Comparison of ENCODE assay signal across 23 cellular contexts in the genomic region with DNA sequence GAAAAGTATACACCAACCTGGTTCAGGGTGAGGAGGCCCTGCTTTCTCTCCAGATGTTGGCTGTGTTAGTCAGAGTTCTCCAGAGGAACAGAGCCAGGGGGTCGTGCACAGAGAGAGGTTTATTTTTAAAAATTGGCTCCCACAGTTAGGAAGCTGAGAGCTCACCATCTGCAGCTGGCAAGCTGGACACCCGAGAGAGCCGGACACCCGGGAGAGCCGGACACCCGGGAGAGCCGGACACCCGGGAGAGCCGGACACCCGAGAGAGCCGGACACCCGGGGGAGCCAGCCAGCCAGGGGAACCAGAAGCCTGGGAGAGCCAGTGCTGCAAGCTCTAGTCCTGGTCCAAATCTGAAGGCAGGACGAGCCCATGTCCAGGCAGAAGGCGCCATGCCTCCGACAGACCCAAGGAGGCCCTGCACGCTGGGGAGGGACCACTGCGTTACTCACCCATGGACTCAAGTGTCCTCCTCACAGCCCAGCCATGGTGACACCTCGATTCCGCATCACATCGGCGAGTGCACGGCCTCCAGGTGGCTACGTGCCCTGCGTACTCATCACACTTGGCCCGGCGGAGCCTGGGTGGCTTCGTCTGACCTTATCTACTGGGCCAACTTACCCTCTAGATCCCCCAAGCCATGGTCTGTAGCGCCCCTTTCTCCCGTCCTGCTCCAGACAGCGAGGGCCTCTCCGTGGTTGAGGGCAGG.
DNase-seq lines count a peak whose midpoint lies in the region; ATAC-seq and TF ChIP-seq lines count a peak whose summit lies in the region.
"Had no signal": no experiment of that assay in that cellular context is flagged by ENCODE, and none has a peak within 500 bp of the region (broad histone marks: within the 10 kb centered on the region; RNA-seq: fewer than 3 reads in every experiment).

No MANE protein-coding gene starts in this region.

- H3K4me2 ChIP-seq in Loucy (ENCODE audit: low read depth, low read length, poor library complexity, severe bottlenecking): peak overlapping the region; percentile 38
- H3K4me2 ChIP-seq: PC-9 had no signal

- POLR2A ChIA-PET in activated CD4-positive, alpha-beta memory T cell treated with anti-CD3 and anti-CD28 coated beads, Interleukin-2, amount 10 ng/mL, durations not matched to agents 7 days and 5 days (lab: Charles Lee): no interaction called here
- POLR2A ChIA-PET in activated CD4-positive, alpha-beta memory T cell treated with anti-CD3 and anti-CD28 coated beads for 36 hours (lab: Charles Lee): no interaction called here

- H3K27me3 ChIP-seq in Loucy (ENCODE audit: insufficient read depth, low read length, poor library complexity, severe bottlenecking) (no peaks in the 10 kb centered on the region), upper lobe of right lung (peaks cover 52% of the 10 kb centered on the region)

- H4K20me1 ChIP-seq in Loucy (ENCODE audit: insufficient read depth, low read length, poor library complexity, severe bottlenecking): no peaks in the 10 kb centered on the region

- H3K9me2 ChIP-seq in Loucy (replicated peaks; ENCODE audit: low read depth, low read length): no peaks in the 10 kb centered on the region

- no peaks in the 10 kb centered on the region for H3F3A ChIP-seq in Loucy (ENCODE audit: low read depth)

- H3K36me3 Mint-ChIP-seq in activated CD4-positive, alpha-beta memory T cell treated with anti-CD3 and anti-CD28 coated beads, Interleukin-2, amount 10 ng/mL, durations not matched to agents 7 days and 5 days (ENCODE audit: low read depth): no peaks in the 10 kb centered on the region
- no peaks in the 10 kb centered on the region for H3K36me3 Mint-ChIP-seq in activated CD4-positive, alpha-beta memory T cell treated with anti-CD3 and anti-CD28 coated beads for 36 hours
- H3K36me3 Mint-ChIP-seq: CD14-positive monocyte had no signal

- H3K27ac ChIP-seq in upper lobe of right lung: no peak overlapping the region
- H3K27ac ChIP-seq in coronary artery: no peak overlapping the region
- H3K27ac ChIP-seq: PC-9, SK-N-MC had no signal

- peaks cover 9% of the 10 kb centered on the region for H3K4me1 ChIP-seq in Loucy (ENCODE audit: insufficient read depth, low read length, poor library complexity, severe bottlenecking)
- H3K4me1 ChIP-seq in upper lobe of right lung: no peaks in the 10 kb centered on the region

- intact Hi-C loops in activated CD4-positive, alpha-beta memory T cell treated with anti-CD3 and anti-CD28 coated beads for 36 hours (cut with micrococcal nuclease): no loop called here
- intact Hi-C loops in upper lobe of right lung (cut with DNase I): no loop called here

- H3K36me3 ChIP-seq in Loucy (ENCODE audit: insufficient read depth, low read length) (no peaks in the 10 kb centered on the region), upper lobe of right lung (no peaks in the 10 kb centered on the region)
- H3K36me3 ChIP-seq: MG63 had no signal

- H3K4me1 Mint-ChIP-seq in activated CD4-positive, alpha-beta memory T cell treated with anti-CD3 and anti-CD28 coated beads, Interleukin-2, amount 10 ng/mL, durations not matched to agents 7 days and 5 days: peaks cover 8% of the 10 kb centered on the region
- peaks cover 13% of the 10 kb centered on the region for H3K4me1 Mint-ChIP-seq in activated CD4-positive, alpha-beta memory T cell treated with anti-CD3 and anti-CD28 coated beads for 36 hours (ENCODE audit: low read depth)

- no peak overlapping the region for H3K4me3 ChIP-seq in Loucy (ENCODE audit: low read length, poor library complexity, severe bottlenecking)
- H3K4me3 ChIP-seq in upper lobe of right lung: no peak overlapping the region
- H3K4me3 ChIP-seq in coronary artery: no peak overlapping the region
- H3K4me3 ChIP-seq: MG63, PC-9, SK-N-MC had no signal

- H3K9me3 Mint-ChIP-seq in activated CD4-positive, alpha-beta memory T cell treated with anti-CD3 and anti-CD28 coated beads, Interleukin-2, amount 10 ng/mL, durations not matched to agents 7 days and 5 days: no peaks in the 10 kb centered on the region
- no peaks in the 10 kb centered on the region for H3K9me3 Mint-ChIP-seq in activated CD4-positive, alpha-beta memory T cell treated with anti-CD3 and anti-CD28 coated beads for 36 hours

- no peaks in the 10 kb centered on the region for H3K9me3 ChIP-seq in Loucy (ENCODE audit: insufficient read depth, low read depth, low read length)
- no peaks in the 10 kb centered on the region for H3K9me3 ChIP-seq in upper lobe of right lung
- H3K9me3 ChIP-seq: MG63 had no signal

- no peak overlapping the region for H3K27ac Mint-ChIP-seq in activated CD4-positive, alpha-beta memory T cell treated with anti-CD3 and anti-CD28 coated beads, Interleukin-2, amount 10 ng/mL, durations not matched to agents 7 days and 5 days
- H3K27ac Mint-ChIP-seq in activated CD4-positive, alpha-beta memory T cell treated with anti-CD3 and anti-CD28 coated beads for 36 hours: no peak overlapping the region
- H3K27ac Mint-ChIP-seq: CD14-positive monocyte, HFFc6 had no signal

- CTCF ChIA-PET in activated CD4-positive, alpha-beta memory T cell treated with anti-CD3 and anti-CD28 coated beads, Interleukin-2, amount 10 ng/mL, durations not matched to agents 7 days and 5 days (lab: Charles Lee): no interaction called here
- CTCF ChIA-PET in activated CD4-positive, alpha-beta memory T cell treated with anti-CD3 and anti-CD28 coated beads for 36 hours (lab: Charles Lee): no interaction called here

- TF ChIP-seq CTCF in Loucy (conservative IDR thresholded peaks at IDR 0.05; ENCODE audit: low read length) (no peak), upper lobe of right lung (IDR thresholded peaks at IDR 0.05) (no peak), coronary artery (IDR thresholded peaks at IDR 0.05) (no peak)

- ATAC-seq in upper lobe of right lung (no peak), HG02981 (IDR thresholded peaks at IDR 0.05; ENCODE audit: unreplicated experiment) (no peak)

- peaks cover 56% of the 10 kb centered on the region for H3K27me3 Mint-ChIP-seq in activated CD4-positive, alpha-beta memory T cell treated with anti-CD3 and anti-CD28 coated beads, Interleukin-2, amount 10 ng/mL, durations not matched to agents 7 days and 5 days
- H3K27me3 Mint-ChIP-seq in activated CD4-positive, alpha-beta memory T cell treated with anti-CD3 and anti-CD28 coated beads for 36 hours: peaks cover 48% of the 10 kb centered on the region

- no peak overlapping the region for H3K4me3 Mint-ChIP-seq in activated CD4-positive, alpha-beta memory T cell treated with anti-CD3 and anti-CD28 coated beads, Interleukin-2, amount 10 ng/mL, durations not matched to agents 7 days and 5 days
- no peak overlapping the region for H3K4me3 Mint-ChIP-seq in activated CD4-positive, alpha-beta memory T cell treated with anti-CD3 and anti-CD28 coated beads for 36 hours
- H3K4me3 Mint-ChIP-seq: HFFc6 had no signal

- no peak overlapping the region; the same call in 1 of the 2 replicates for H2AFZ ChIP-seq in Loucy (ENCODE audit: low read length)
- H2AFZ ChIP-seq: PC-9 had no signal

- no peaks in the 10 kb centered on the region for H3K79me2 ChIP-seq in Loucy (ENCODE audit: insufficient read depth, low read length)

- H3K9ac ChIP-seq in Loucy (ENCODE audit: low read depth, low read length, poor library complexity, severe bottlenecking): no peak overlapping the region

- DNase-seq in activated CD4-positive, alpha-beta memory T cell treated with anti-CD3 and anti-CD28 coated beads, Interleukin-2, amount 10 ng/mL, durations not matched to agents 7 days and 5 days: peak; percentile 13
- DNase-seq in activated CD4-positive, alpha-beta memory T cell treated with anti-CD3 and anti-CD28 coated beads for 36 hours: no peak
- DNase-seq in mesenteric fat pad (ENCODE audit: low spot score) (peak; percentile 83), upper lobe of right lung (peak; percentile 63), coronary artery (ENCODE audit: low spot score) (no peak), CD1c-positive myeloid dendritic cell (ENCODE audit: extremely low spot score) (no peak)
- DNase-seq: 8988T, AML-193, DMS79, HFFc6, Kasumi-1, MG63, NCI-H1694 treated with DMSO at 0.1 percent for 48 hours, NCI-H2081 treated with DMSO at 0.1 percent for 48 hours, NCI-H510A treated with DMSO at 0.1 percent for 48 hours, NCI-H748 treated with DMSO at 0.1 percent for 48 hours, PC-9, RPMI8226, SHP77 treated with DMSO at 0.1 percent for 48 hours had no signal

Comparison
In these comparisons a context has a peak if more than half of its experiments do, and no peak if none do; other contexts are left out.
1. DNase-seq: peak in activated CD4-positive, alpha-beta memory T cell treated with anti-CD3 and anti-CD28 coated beads, Interleukin-2, amount 10 ng/mL, durations not matched to agents 7 days and 5 days (single experiment), mesenteric fat pad (single experiment) and upper lobe of right lung (single experiment); none in activated CD4-positive, alpha-beta memory T cell treated with anti-CD3 and anti-CD28 coated beads for 36 hours (single experiment), coronary artery (single experiment) and CD1c-positive myeloid dendritic cell (single experiment).